ENCODE assay signal across 1 cellular context in genomic region chr6:52360028-52360427, GRCh38.
TF ChIP-seq lines count a peak whose summit lies in the region.

No MANE protein-coding gene starts in this region.

TF ChIP-seq in K562, 482 proteins besides CTCF, POLR2A, EP300 and RAD21 (continued from another document):
- no peak for TF ChIP-seq ZNF318 (IDR thresholded peaks at IDR 0.05; ENCODE audit: borderline replicate concordance in 1 of 2, low read depth in 1 of 2)
- TF ChIP-seq ZNF79 (CRISPR knock-in tag; IDR thresholded peaks at IDR 0.05; ENCODE audit: low read depth): no peak
- peak; percentile 26; the same call in 1 of the 2 replicates for TF ChIP-seq SOX6 (IDR thresholded peaks at IDR 0.05)
- no peak for TF ChIP-seq NR4A1 (CRISPR knock-in tag; IDR thresholded peaks at IDR 0.05)
- 0 out of 2 replicates have a peak, but pooled peaks have one; percentile 29 for TF ChIP-seq NR4A1 (tag; IDR thresholded peaks at IDR 0.05)
